In genomic region chr7:121006731-121007315, GRCh38 we compare ENCODE assay signal across 21 cellular contexts. TPM values are rescaled to one million over a fixed set of nuclear protein-coding genes. Genes with fewer than 3 reads are reported as not detected.
DNase-seq lines count a peak whose midpoint lies in the region; ATAC-seq, FAIRE-seq and TF ChIP-seq lines count a peak whose summit lies in the region.
"Had no signal": no experiment of that assay in that cellular context is flagged by ENCODE, and none has a peak within 500 bp of the region (broad histone marks: within the 10 kb centered on the region; RNA-seq: fewer than 3 reads in every experiment).

No MANE protein-coding gene starts in this region.

- DNase-seq in left ventricle myocardium inferior, result no peak
- DNase-seq in Right ventricle myocardium inferior (ENCODE audit: missing footprints), result no peak
- DNase-seq in myocyte (ENCODE audit: low read depth), result peak; percentile 51
- DNase-seq in uterus, result no peak
- no peak for DNase-seq in lower leg skin (ENCODE audit: low spot score in 2 of 2)
- no peak for DNase-seq in AG08395 (ENCODE audit: low spot score)
- no peak for DNase-seq in GM13976 (ENCODE audit: low spot score)
- DNase-seq: activated CD4-positive, alpha-beta memory T cell treated with anti-CD3 and anti-CD28 coated beads, Interleukin-2, amount 10 ng/mL, durations not matched to agents 7 days and 5 days; adrenal gland; DND-41; head of caudate nucleus; kidney; naive B cell; NCI-H2029; NCI-H510A; stimulated activated CD4-positive, alpha-beta T cell treated with anti-CD3 and anti-CD28 coated beads, Interleukin-4, amount 100 ng/mL, for 24 hours; thyroid gland had no signal

- H3K27ac ChIP-seq in left ventricle myocardium inferior (replicated peaks) (peak overlapping the region; percentile 40), uterus (peak overlapping the region; percentile 27 to 56)
- H3K27ac ChIP-seq: C4-2B, SK-N-MC, thyroid gland had no signal

- no peak for ATAC-seq in Right ventricle myocardium inferior

- TF ChIP-seq CTCF in left ventricle myocardium inferior (IDR thresholded peaks at IDR 0.05; ENCODE audit: borderline replicate concordance), result no peak
- TF ChIP-seq CTCF in uterus (IDR thresholded peaks at IDR 0.05), result no peak
- TF ChIP-seq CTCF in lower leg skin (IDR thresholded peaks at IDR 0.05), result no peak
- no peak for TF ChIP-seq CTCF in GM13976 (IDR thresholded peaks at IDR 0.05; ENCODE audit: borderline replicate concordance, control extremely low read depth, extremely low read depth, insufficient read depth, missing control alignments)

- intact Hi-C loops in left ventricle myocardium inferior (cut with micrococcal nuclease) (no loop called here), Right ventricle myocardium inferior (cut with DNase I) (no loop called here), uterus (cut with DNase I; ENCODE audit: low total_unique reads) (no loop called here), lower leg skin (cut with DNase I; ENCODE audit: low total_unique reads) (no loop called here)

- no peaks in the 10 kb centered on the region for H3K9me3 ChIP-seq in left ventricle myocardium inferior (replicated peaks)
- no peaks in the 10 kb centered on the region for H3K9me3 ChIP-seq in uterus
- H3K9me3 ChIP-seq: adrenal gland, thyroid gland had no signal

- no peak overlapping the region for H3K4me3 ChIP-seq in left ventricle myocardium inferior
- no peak overlapping the region for H3K4me3 ChIP-seq in uterus
- no peak overlapping the region for H3K4me3 ChIP-seq in lower leg skin (ENCODE audit: low read depth, poor library complexity, severe bottlenecking)
- H3K4me3 ChIP-seq: adrenal gland, SK-N-MC, thyroid gland had no signal

- TF ChIP-seq POLR2A in uterus (IDR thresholded peaks at IDR 0.05), result no peak
- TF ChIP-seq POLR2A in lower leg skin (IDR thresholded peaks at IDR 0.05), result no peak

- H3K36me3 ChIP-seq in left ventricle myocardium inferior (no peaks in the 10 kb centered on the region), uterus (no peaks in the 10 kb centered on the region)
- H3K36me3 ChIP-seq: adrenal gland, thyroid gland had no signal

- in situ Hi-C loops in GM13976 (cut with MboI; ENCODE audit: low sequenced_read_pairs, unreplicated experiment), result no loop called here

- 71 to 73% methylated on average over 6 of the region's 6 CpGs for WGBS in lower leg skin, 2 donors

- peak; percentile 94 for FAIRE-seq in endometrium (lab: Jason Lieb, UNC)
- FAIRE-seq: kidney had no signal

- H3K4me1 ChIP-seq in left ventricle myocardium inferior (peaks cover 59% of the 10 kb centered on the region), uterus (no peaks in the 10 kb centered on the region)
- H3K4me1 ChIP-seq: thyroid gland had no signal

- no peaks in the 10 kb centered on the region for H3K27me3 ChIP-seq in left ventricle myocardium inferior (ENCODE audit: low read depth)
- H3K27me3 ChIP-seq in uterus, result no peaks in the 10 kb centered on the region
- H3K27me3 ChIP-seq: adrenal gland, thyroid gland had no signal

RNA-seq across cellular contexts. Expression of gene CPED1, which starts 18.3 kb away (rescaled TPM):
- 33.8 TPM for total RNA-seq in left ventricle myocardium inferior
- total RNA-seq in Right ventricle myocardium inferior, result 27.5 TPM
- 19.3 and 26.5 TPM in 2 replicates for total RNA-seq in myocyte
- 9.3 TPM for polyA plus RNA-seq in myocyte (2012)
- 100 to 1,000 TPM in 1 of 4 donors, 10 to 100 TPM in 3; 47.4 to 194 (median 59.2) TPM for total RNA-seq in uterus
- 1 to 10 TPM; 1.9 to 4.4 (median 3.7) TPM for total RNA-seq in lower leg skin
- total RNA-seq: activated CD4-positive, alpha-beta memory T cell treated with anti-CD3 and anti-CD28 coated beads, Interleukin-2, amount 10 ng/mL, durations not matched to agents 7 days and 5 days; OCI-LY7 had no signal

RNA-seq across cellular contexts. Expression of gene ING3, which starts 56.2 kb away (rescaled TPM):
- total RNA-seq in left ventricle myocardium inferior (13.4 TPM), Right ventricle myocardium inferior (14.1 TPM), myocyte (19.1 and 19.4 TPM in 2 replicates), uterus (10 to 100 TPM; 16.4 to 37.7 (median 21.3) TPM), lower leg skin (10 to 100 TPM in 2 of 4 donors, 1 to 10 TPM in 2; 6.6 to 11.4 (median 9.8) TPM)
- 8.1 TPM for polyA plus RNA-seq in myocyte (2012)
